13 cellular contexts compared by ENCODE assay signal in the genomic region with DNA sequence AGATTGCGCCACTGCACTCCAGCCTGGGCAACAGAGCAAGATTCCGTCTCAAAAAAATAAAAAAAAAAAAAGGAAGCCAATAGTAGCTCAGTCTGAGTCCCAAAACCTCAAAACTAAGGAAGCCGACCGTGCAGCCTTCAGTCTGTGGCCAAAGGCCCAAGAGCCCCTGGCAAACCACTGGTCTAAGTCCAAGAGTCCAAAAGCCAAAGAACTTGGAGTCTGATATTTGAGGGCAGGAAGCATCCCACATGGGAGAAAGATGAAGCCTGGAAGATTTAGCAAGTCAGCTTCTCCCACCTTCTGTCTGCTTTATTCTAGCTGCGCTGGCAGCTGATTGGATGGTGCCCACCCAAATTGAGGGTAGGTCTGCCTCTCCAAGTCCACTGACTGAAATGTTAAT. TPM values are rescaled to one million over a fixed set of nuclear protein-coding genes. Genes with fewer than 3 reads are reported as not detected.
DNase-seq lines count a peak whose midpoint lies in the region; ATAC-seq, FAIRE-seq and TF ChIP-seq lines count a peak whose summit lies in the region.
"Not testable (repeated sequence)": the region's sequence is repeated elsewhere in the genome, so short reads cannot be mapped to it uniquely, and the experiment has no call there.
"Had no signal": no experiment of that assay in that cellular context is flagged by ENCODE, and none has a peak within 500 bp of the region (broad histone marks: within the 10 kb centered on the region; RNA-seq: fewer than 3 reads in every experiment).

No MANE protein-coding gene starts in this region.

- not testable (repeated sequence) for TF ChIP-seq POLR2A in HepG2 (IDR thresholded peaks at IDR 0.05; ENCODE audit: insufficient read depth in 1 of 2, low read depth in 2 of 2, low read length in 2 of 2)

- not testable (repeated sequence) for FAIRE-seq in HepG2 (lab: Jason Lieb, UNC); small intestine (lab: Jason Lieb, UNC)

- H3K4me1 Mint-ChIP-seq in activated T-cell treated with anti-CD3 and anti-CD28 coated beads, Interleukin-2, amount 50 U/mL, for 24 hours (ENCODE audit: low read depth), result peaks cover 12% of the 10 kb centered on the region
- peaks cover 17% of the 10 kb centered on the region for H3K4me1 Mint-ChIP-seq in dendritic cell treated with granulocyte-macrophage colony-stimulating factor and Interleukin-4, amounts not matched to agents 40 ng/mL and 50 ng/mL, for 4 days (ENCODE audit: low read depth)

- peak overlapping the region; percentile 26 for H3K27ac Mint-ChIP-seq in activated T-cell treated with anti-CD3 and anti-CD28 coated beads, Interleukin-2, amount 50 U/mL, for 24 hours
- peak overlapping the region; percentile 48 for H3K27ac Mint-ChIP-seq in dendritic cell treated with granulocyte-macrophage colony-stimulating factor and Interleukin-4, amounts not matched to agents 40 ng/mL and 50 ng/mL, for 4 days

- peaks cover 37% of the 10 kb centered on the region for H3K4me1 ChIP-seq in HepG2 (ENCODE audit: insufficient read depth, low read length)
- not testable (repeated sequence) for H3K4me1 ChIP-seq in small intestine (ENCODE audit: control insufficient read depth in 2 of 2, insufficient read depth in 1 of 2, low read depth in 1 of 2, low read length in 1 of 2)

- not testable (repeated sequence) for ATAC-seq in HepG2

- TF ChIP-seq EP300 in HepG2 (IDR thresholded peaks at IDR 0.05; ENCODE audit: low read depth in 2 of 2, low read length in 2 of 2); HepG2 (CRISPR knock-in tag; IDR thresholded peaks at IDR 0.05; ENCODE audit: borderline replicate concordance): not testable (repeated sequence)

- H2AFZ ChIP-seq in HepG2 (ENCODE audit: low read length), result not testable (repeated sequence)

- not testable (repeated sequence) for H3K9me3 Mint-ChIP-seq in activated T-cell treated with anti-CD3 and anti-CD28 coated beads, Interleukin-2, amount 50 U/mL, for 24 hours; dendritic cell treated with granulocyte-macrophage colony-stimulating factor and Interleukin-4, amounts not matched to agents 40 ng/mL and 50 ng/mL, for 4 days

- not testable (repeated sequence) for BruUV-seq in HepG2 (replicated peaks; lab: Mats Ljungman, UMichigan)

- not testable (repeated sequence) for H3K36me3 Mint-ChIP-seq in activated T-cell treated with anti-CD3 and anti-CD28 coated beads, Interleukin-2, amount 50 U/mL, for 24 hours (ENCODE audit: low read depth); dendritic cell treated with granulocyte-macrophage colony-stimulating factor and Interleukin-4, amounts not matched to agents 40 ng/mL and 50 ng/mL, for 4 days (ENCODE audit: low read depth)

- CTCF ChIA-PET in HepG2 (lab: Yijun Ruan, JAX; ENCODE audit: low intra/inter-chr PET ratio, low total read pairs), result not testable (repeated sequence)

- H3K79me2 ChIP-seq in HepG2 (ENCODE audit: insufficient read depth, low read length), result not testable (repeated sequence)

- H3K9me3 ChIP-seq in HepG2 (ENCODE audit: low read length); small intestine (ENCODE audit: control insufficient read depth, low read depth): not testable (repeated sequence)

- H3K27ac ChIP-seq in HepG2 (ENCODE audit: extremely low read length, insufficient read depth, low read length); small intestine (ENCODE audit: low read depth in 1 of 2, low read length in 1 of 2): not testable (repeated sequence)

- H3K4me3 Mint-ChIP-seq in activated T-cell treated with anti-CD3 and anti-CD28 coated beads, Interleukin-2, amount 50 U/mL, for 24 hours; dendritic cell treated with granulocyte-macrophage colony-stimulating factor and Interleukin-4, amounts not matched to agents 40 ng/mL and 50 ng/mL, for 4 days: not testable (repeated sequence)

- 0 out of 2 replicates have a peak overlapping the region, but pooled peaks have one; percentile 12 for H3K4me2 ChIP-seq in HepG2 (ENCODE audit: low read depth, low read length)

- not testable (repeated sequence) for H3K9ac ChIP-seq in HepG2 (ENCODE audit: insufficient read depth, low read depth, low read length)

- H3K4me3 ChIP-seq in HepG2 (replicated peaks in 1 of 3; ENCODE audit: insufficient read depth in 1 of 3, low read depth in 2 of 3, low read length in 3 of 3); small intestine (ENCODE audit: low read depth in 1 of 2, low read length in 2 of 2): not testable (repeated sequence)

- 31% methylated on average over 5 of the region's 5 CpGs for WGBS in HepG2 (ENCODE audit: low lambda C conversion rate)
- 45 to 70% (median 64%) methylated on average over 3 to 5 of the region's 5 CpGs for WGBS in small intestine, 3 donors

- in situ Hi-C loops in HepG2 (cut with HindIII; ENCODE audit: extremely low pct_ligation_motif_present, low pct_unique_long_range_greater_than_20kb), result not testable (repeated sequence)

- H3K27me3 ChIP-seq in HepG2 (ENCODE audit: control insufficient read depth in 1 of 2, insufficient read depth in 2 of 2, low read length in 2 of 2); small intestine (ENCODE audit: control insufficient read depth in 2 of 2, insufficient read depth in 2 of 2, low read length in 2 of 2): not testable (repeated sequence)

- H3K27me3 Mint-ChIP-seq in activated T-cell treated with anti-CD3 and anti-CD28 coated beads, Interleukin-2, amount 50 U/mL, for 24 hours; dendritic cell treated with granulocyte-macrophage colony-stimulating factor and Interleukin-4, amounts not matched to agents 40 ng/mL and 50 ng/mL, for 4 days: not testable (repeated sequence)

- TF ChIP-seq RAD21 in HepG2 (CRISPR knock-in tag; IDR thresholded peaks at IDR 0.05), result not testable (repeated sequence)

- H3K36me3 ChIP-seq in HepG2 (replicated peaks in 1 of 2; ENCODE audit: control insufficient read depth in 1 of 2, insufficient read depth in 2 of 2, low read length in 2 of 2); small intestine (ENCODE audit: control insufficient read depth in 2 of 2, insufficient read depth in 2 of 2, low read length in 2 of 2): not testable (repeated sequence)

- H4K20me1 ChIP-seq in HepG2 (ENCODE audit: insufficient read depth, low read length), result not testable (repeated sequence)

- intact Hi-C loops in dendritic cell treated with granulocyte-macrophage colony-stimulating factor and Interleukin-4, amounts not matched to agents 40 ng/mL and 50 ng/mL, for 4 days (cut with micrococcal nuclease), result not testable (repeated sequence)
- intact Hi-C loops in HepG2 (cut with micrococcal nuclease; ENCODE audit: unreplicated experiment), result loop anchor here (5.0 kb wide), 1 partner anchor 135 kb away; no protein-coding TSS in a partner anchor
- intact Hi-C loops in posterior vena cava (cut with DNase I), result loop anchor here in 1 of 2 donors (10.0 kb wide), 1 partner anchor 92 kb away; no protein-coding TSS in a partner anchor

- peak; percentile 41 for DNase-seq in MV-4-11 (lab: John Stamatoyannopoulos, UW)
- DNase-seq in activated T-cell treated with anti-CD3 and anti-CD28 coated beads, Interleukin-2, amount 50 U/mL, for 24 hours; HepG2 (ENCODE audit: low spot score): not testable (repeated sequence)
- DNase-seq in posterior vena cava (ENCODE audit: low spot score), result peak; percentile 55
- DNase-seq in small intestine, result peak; percentile 54

- POLR2A ChIA-PET in HepG2 (lab: Yijun Ruan, JAX), result interaction anchor here (1.1 to 1.6 kb wide), 3 partner anchors 9 to 84 kb away, joined by 3 to 6 read pairs (median 5); a partner anchor contains a TSS

- not testable (repeated sequence) for TF ChIP-seq CTCF in HepG2 (CRISPR knock-in tag; IDR thresholded peaks at IDR 0.05)

RNA-seq across cellular contexts. Expression of a gene that starts 4.0 kb away (rescaled TPM):
- not detected in 2 replicates for total RNA-seq in HepG2 (2016; rRNA removed; fragmentation: Illumina TruSeq; extraction: Trizol)
- total RNA-seq in HepG2 (2016; cell fraction: cytosol; rRNA removed; fragmentation: Illumina TruSeq; extraction: Trizol; ENCODE audit: low read depth), result not detected in 2 replicates
- total RNA-seq in HepG2 (2016; cell fraction: insoluble cytoplasmic fraction; rRNA removed; fragmentation: Illumina TruSeq; extraction: Trizol), result not detected in 2 replicates
- not detected in 2 replicates for total RNA-seq in HepG2 (2016; cell fraction: membrane; rRNA removed; fragmentation: Illumina TruSeq; extraction: Trizol)
- not detected in 2 replicates for total RNA-seq in HepG2 (2016; cell fraction: nucleus; rRNA removed; fragmentation: Illumina TruSeq; extraction: Trizol)
- polyA plus RNA-seq in HepG2 (2011; rRNA removed), result not detected in 2 replicates
- not detected in 2 replicates for polyA plus RNA-seq in HepG2 (2011; cell fraction: cytosol; rRNA removed)
- polyA plus RNA-seq in HepG2 (2011; cell fraction: nucleus; rRNA removed), result not detected in 2 replicates
- polyA plus RNA-seq in HepG2 (2012), result not detected in 2 replicates
- not detected in 2 replicates for polyA plus RNA-seq in HepG2 (2016; cell fraction: cytosol; fragmentation: Illumina TruSeq; extraction: Trizol; ENCODE audit: low read depth)
- polyA plus RNA-seq in HepG2 (2016; cell fraction: insoluble cytoplasmic fraction; fragmentation: Illumina TruSeq; extraction: Trizol; ENCODE audit: low read depth), result not detected in 2 replicates
- not detected in 2 replicates for polyA plus RNA-seq in HepG2 (2016; cell fraction: membrane; fragmentation: Illumina TruSeq; extraction: Trizol; ENCODE audit: low read depth)
- polyA plus RNA-seq in HepG2 (2016; cell fraction: nucleus; fragmentation: Illumina TruSeq; extraction: Trizol; ENCODE audit: insufficient read depth, low read depth), result not detected in 2 replicates
- polyA minus RNA-seq in HepG2 (2011; rRNA and poly(A)+ RNA removed; ENCODE audit: low replicate concordance), result not detected in 2 replicates
- polyA minus RNA-seq in HepG2 (2011; cell fraction: cytosol; rRNA and poly(A)+ RNA removed), result 128 and 411 TPM in 2 replicates
- not detected in 2 replicates for polyA minus RNA-seq in HepG2 (2011; cell fraction: nucleus; rRNA and poly(A)+ RNA removed)
- total RNA-seq in posterior vena cava, result not detected
- not detected for polyA plus RNA-seq in small intestine
- total RNA-seq: A673; Caco-2; Calu3; CD4-positive, alpha-beta T cell; CD8-positive, alpha-beta T cell had no signal
- polyA plus RNA-seq: AG04450, CD14-positive monocyte had no signal

RNA-seq across cellular contexts. Expression of a gene that starts 9.6 kb away (rescaled TPM):
- total RNA-seq in HepG2 (2016; rRNA removed; fragmentation: Illumina TruSeq; extraction: Trizol), result 17.1 and 24.2 TPM in 2 replicates
- total RNA-seq in HepG2 (2016; cell fraction: cytosol; rRNA removed; fragmentation: Illumina TruSeq; extraction: Trizol; ENCODE audit: low read depth), result 11.2 and 13.5 TPM in 2 replicates
- 17.3 and 23.0 TPM in 2 replicates for total RNA-seq in HepG2 (2016; cell fraction: insoluble cytoplasmic fraction; rRNA removed; fragmentation: Illumina TruSeq; extraction: Trizol)
- 15.4 and 19.0 TPM in 2 replicates for total RNA-seq in HepG2 (2016; cell fraction: membrane; rRNA removed; fragmentation: Illumina TruSeq; extraction: Trizol)
- 5.0 and 7.5 TPM in 2 replicates for total RNA-seq in HepG2 (2016; cell fraction: nucleus; rRNA removed; fragmentation: Illumina TruSeq; extraction: Trizol)
- polyA plus RNA-seq in HepG2 (2011; rRNA removed), result 15.7 and 16.3 TPM in 2 replicates
- 12.7 and 16.7 TPM in 2 replicates for polyA plus RNA-seq in HepG2 (2011; cell fraction: cytosol; rRNA removed)
- 3.6 and 5.7 TPM in 2 replicates for polyA plus RNA-seq in HepG2 (2011; cell fraction: nucleus; rRNA removed)
- polyA plus RNA-seq in HepG2 (2012), result 11.2 and 11.6 TPM in 2 replicates
- 9.1 and 13.2 TPM in 2 replicates for polyA plus RNA-seq in HepG2 (2016; cell fraction: cytosol; fragmentation: Illumina TruSeq; extraction: Trizol; ENCODE audit: low read depth)
- 27.3 and 28.3 TPM in 2 replicates for polyA plus RNA-seq in HepG2 (2016; cell fraction: insoluble cytoplasmic fraction; fragmentation: Illumina TruSeq; extraction: Trizol; ENCODE audit: low read depth)
- 13.7 and 19.3 TPM in 2 replicates for polyA plus RNA-seq in HepG2 (2016; cell fraction: membrane; fragmentation: Illumina TruSeq; extraction: Trizol; ENCODE audit: low read depth)
- 9.2 and 11.2 TPM in 2 replicates for polyA plus RNA-seq in HepG2 (2016; cell fraction: nucleus; fragmentation: Illumina TruSeq; extraction: Trizol; ENCODE audit: insufficient read depth, low read depth)
- polyA minus RNA-seq in HepG2 (2011; rRNA and poly(A)+ RNA removed; ENCODE audit: low replicate concordance), result 3.7 and 10.8 TPM in 2 replicates
- 4.5 and 6.4 TPM in 2 replicates for polyA minus RNA-seq in HepG2 (2011; cell fraction: cytosol; rRNA and poly(A)+ RNA removed)
- 3.9 and 6.5 TPM in 2 replicates for polyA minus RNA-seq in HepG2 (2011; cell fraction: nucleus; rRNA and poly(A)+ RNA removed)
- 10 to 100 TPM; 14.9 to 16.5 TPM for total RNA-seq in posterior vena cava
- polyA plus RNA-seq in small intestine, result 10 to 100 TPM; 18.9 to 32.7 (median 29.7) TPM

RNA-seq across cellular contexts. Expression of a gene that starts 16.1 kb away (rescaled TPM):
- 6.0 and 7.4 TPM in 2 replicates for total RNA-seq in HepG2 (2016; rRNA removed; fragmentation: Illumina TruSeq; extraction: Trizol)
- total RNA-seq in HepG2 (2016; cell fraction: cytosol; rRNA removed; fragmentation: Illumina TruSeq; extraction: Trizol; ENCODE audit: low read depth), result 2.2 and 3.4 TPM in 2 replicates
- total RNA-seq in HepG2 (2016; cell fraction: insoluble cytoplasmic fraction; rRNA removed; fragmentation: Illumina TruSeq; extraction: Trizol), result 5.6 and 6.4 TPM in 2 replicates
- 3.9 and 4.7 TPM in 2 replicates for total RNA-seq in HepG2 (2016; cell fraction: membrane; rRNA removed; fragmentation: Illumina TruSeq; extraction: Trizol)
- total RNA-seq in HepG2 (2016; cell fraction: nucleus; rRNA removed; fragmentation: Illumina TruSeq; extraction: Trizol), result 2.9 and 3.5 TPM in 2 replicates
- polyA plus RNA-seq in HepG2 (2011; rRNA removed), result 2.4 and 3.0 TPM in 2 replicates
- 2.0 and 2.4 TPM in 2 replicates for polyA plus RNA-seq in HepG2 (2011; cell fraction: cytosol; rRNA removed)
- polyA plus RNA-seq in HepG2 (2011; cell fraction: nucleus; rRNA removed), result 3.0 and 3.7 TPM in 2 replicates
- 2.1 and 2.6 TPM in 2 replicates for polyA plus RNA-seq in HepG2 (2012)
- polyA plus RNA-seq in HepG2 (2016; cell fraction: cytosol; fragmentation: Illumina TruSeq; extraction: Trizol; ENCODE audit: low read depth), result 0.72 and 0.81 TPM in 2 replicates
- polyA plus RNA-seq in HepG2 (2016; cell fraction: insoluble cytoplasmic fraction; fragmentation: Illumina TruSeq; extraction: Trizol; ENCODE audit: low read depth), result 5.7 TPM in 2 replicates
- 1.0 and 1.5 TPM in 2 replicates for polyA plus RNA-seq in HepG2 (2016; cell fraction: membrane; fragmentation: Illumina TruSeq; extraction: Trizol; ENCODE audit: low read depth)
- polyA plus RNA-seq in HepG2 (2016; cell fraction: nucleus; fragmentation: Illumina TruSeq; extraction: Trizol; ENCODE audit: insufficient read depth, low read depth), result 4.7 and 5.2 TPM in 2 replicates
- 8.5 and 19.7 TPM in 2 replicates for polyA minus RNA-seq in HepG2 (2011; rRNA and poly(A)+ RNA removed; ENCODE audit: low replicate concordance)
- polyA minus RNA-seq in HepG2 (2011; cell fraction: cytosol; rRNA and poly(A)+ RNA removed), result 2.0 and 2.1 TPM in 2 replicates
- 2.6 and 3.9 TPM in 2 replicates for polyA minus RNA-seq in HepG2 (2011; cell fraction: nucleus; rRNA and poly(A)+ RNA removed)
- 10 to 100 TPM in 1 of 2 donors, 1 to 10 TPM in 1; 8.7 to 10.6 TPM for total RNA-seq in posterior vena cava
- polyA plus RNA-seq in small intestine, result 1 to 10 TPM; 2.5 to 6.1 (median 5.9) TPM
